Comparison of ENCODE assay signal across 19 cellular contexts in the genomic region with DNA sequence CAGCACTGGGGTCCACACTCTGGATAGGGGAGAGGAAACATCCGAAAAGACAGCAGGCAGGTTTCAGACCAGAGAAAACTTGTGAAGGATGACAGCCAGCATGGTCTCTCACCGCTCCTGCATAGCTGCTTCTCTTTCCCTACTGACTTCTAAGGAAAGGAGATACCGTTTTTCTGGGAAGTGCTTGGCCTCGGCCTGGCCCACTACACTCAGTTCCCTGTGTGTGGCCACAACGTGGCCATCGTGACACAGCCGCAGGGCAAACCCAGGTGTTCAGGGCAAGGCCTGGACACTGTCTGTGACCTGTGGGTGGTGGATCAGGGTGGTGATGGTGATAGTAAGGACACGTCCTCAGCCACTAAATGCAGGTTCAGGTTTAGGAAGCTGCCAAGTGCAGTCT. TPM values are rescaled to one million over a fixed set of nuclear protein-coding genes. Genes with fewer than 3 reads are reported as not detected.
A peak's percentile ranks its signal among the peaks of the same experiment; 100 is the strongest.
DNase-seq lines count a peak whose midpoint lies in the region; ATAC-seq and TF ChIP-seq lines count a peak whose summit lies in the region.
"Had no signal": no experiment of that assay in that cellular context is flagged by ENCODE, and none has a peak within 500 bp of the region (broad histone marks: within the 10 kb centered on the region; RNA-seq: fewer than 3 reads in every experiment).

No MANE protein-coding gene starts in this region.

- H4K8ac ChIP-seq in IMR-90 (ENCODE audit: low read depth in 2 of 2, low read length in 2 of 2) (no peak overlapping the region), mesenchymal stem cell (ENCODE audit: low read length) (no peak overlapping the region)

- no peak overlapping the region for H2BK20ac ChIP-seq in IMR-90 (ENCODE audit: low read depth, low read length)

- no peak overlapping the region for H2BK12ac ChIP-seq in mesenchymal stem cell (ENCODE audit: low read length in 2 of 2)

- H3K14ac ChIP-seq in IMR-90 (replicated peaks; ENCODE audit: low read depth, low read length) (no peak overlapping the region), mesenchymal stem cell (ENCODE audit: low read length in 2 of 2) (no peak overlapping the region)

- WGBS in IMR-90 (ENCODE audit: extremely low coverage in 2 of 2, insufficient read length in 1 of 2), 2 experiments, result 82% methylated on average over 3 of the region's 8 CpGs; no CpG with 5 or more reads in 1 of the 2 experiments
- 94% methylated on average over 8 of the region's 8 CpGs for WGBS in mesenchymal stem cell

- DNase-seq in right atrium auricular region (ENCODE audit: low spot score), result peak; percentile 11
- no peak for DNase-seq in Right ventricle myocardium superior
- DNase-seq in IMR-90, result no peak
- DNase-seq in mesenchymal stem cell, result no peak
- peak; percentile 27 for DNase-seq in ureter (ENCODE audit: low spot score)
- no peak for DNase-seq in HuH-7 (ENCODE audit: low spot score)
- no peak for DNase-seq in GOT3 (lab: John Stamatoyannopoulos, UW)
- no peak for DNase-seq in NCI-H1436 treated with DMSO at 0.1 percent for 48 hours (lab: John Stamatoyannopoulos, UW)
- DNase-seq: C1 segment of cervical spinal cord; CD4-positive, alpha-beta memory T cell; Kasumi-1; MV-4-11; NCI-H1105; NCI-H446; NCI-H524 treated with DMSO at 0.1 percent for 48 hours; NCI-H774; SK-N-SH; SW 1271 had no signal

- dilution Hi-C loops in IMR-90 (cut with HindIII; ENCODE audit: low sequenced_read_pairs, unreplicated experiment), result no loop called here

- TF ChIP-seq CTCF in right atrium auricular region (IDR thresholded peaks at IDR 0.05), result no peak
- no peak for TF ChIP-seq CTCF in IMR-90 (conservative IDR thresholded peaks at IDR 0.05; ENCODE audit: low read depth, low read length)

- no peaks in the 10 kb centered on the region for H3K27me3 ChIP-seq in right atrium auricular region
- no peaks in the 10 kb centered on the region; the same call in 1 of the 2 replicates for H3K27me3 ChIP-seq in IMR-90 (ENCODE audit: control insufficient read depth, insufficient read depth, low read length)
- H3K27me3 ChIP-seq in mesenchymal stem cell (ENCODE audit: control insufficient read depth in 1 of 2, insufficient read depth in 1 of 2, low read length in 2 of 2), result peaks cover 0 to 15% of the 10 kb centered on the region in 2 experiments

- H3K56ac ChIP-seq in IMR-90 (ENCODE audit: extremely low read depth, insufficient read depth, low read length), result no peak overlapping the region

- CTCF ChIA-PET in IMR-90 (lab: Yijun Ruan, JAX), result interaction anchor here (0.5 kb wide), 1 partner anchor 278 kb away, joined by 5 read pairs; no protein-coding TSS in a partner anchor

- H2BK15ac ChIP-seq in IMR-90 (ENCODE audit: low read depth, low read length) (no peak overlapping the region), mesenchymal stem cell (ENCODE audit: low read depth, poor library complexity, severe bottlenecking) (no peak overlapping the region)

- H3K9me1 ChIP-seq in IMR-90 (ENCODE audit: insufficient read depth, low read length), result peaks cover 11% of the 10 kb centered on the region; the same call in 1 of the 2 replicates

- H3K4ac ChIP-seq in IMR-90 (ENCODE audit: low read depth, low read length), result no peak overlapping the region
- peak overlapping the region in 1 of 2 experiments; percentile 25 for H3K4ac ChIP-seq in mesenchymal stem cell (ENCODE audit: low read depth in 1 of 2, low read length in 2 of 2)

- H3K4me2 ChIP-seq in IMR-90 (ENCODE audit: low read depth, low read length) (no peak overlapping the region), mesenchymal stem cell (ENCODE audit: low read length, poor library complexity, severe bottlenecking) (no peak overlapping the region)
- H3K4me2 ChIP-seq: SK-N-SH had no signal

- POLR2A ChIA-PET in IMR-90 (lab: Charles Lee; ENCODE audit: unreplicated experiment), result no interaction called here

- BruUV-seq in IMR-90 (replicated peaks; lab: Mats Ljungman, UMichigan), result no TSS peak

- H2BK5ac ChIP-seq in IMR-90 (ENCODE audit: low read depth, low read length, poor library complexity, severe bottlenecking), result no peak overlapping the region
- H2BK5ac ChIP-seq in mesenchymal stem cell (ENCODE audit: low read depth, low read length, poor library complexity, severe bottlenecking), result no peak overlapping the region

- H3K27ac ChIP-seq in right atrium auricular region (no peak overlapping the region), IMR-90 (ENCODE audit: insufficient read depth, low read length) (no peak overlapping the region), mesenchymal stem cell (ENCODE audit: low read length, poor library complexity, severe bottlenecking) (no peak overlapping the region)

- in situ Hi-C loops in IMR-90 (cut with MboI; ENCODE audit: low sequenced_read_pairs), result loop anchor here (10.0 kb wide), 1 partner anchor 353 kb away; a partner anchor contains a TSS

- no peak overlapping the region for H3K23ac ChIP-seq in IMR-90 (ENCODE audit: low read depth, low read length)
- H3K23ac ChIP-seq in mesenchymal stem cell (ENCODE audit: low read length in 2 of 2), result no peak overlapping the region

- H3K4me3 ChIP-seq in right atrium auricular region, result no peak overlapping the region
- H3K4me3 ChIP-seq in IMR-90 (ENCODE audit: insufficient read depth, low read depth, low read length), result no peak overlapping the region
- H3K4me3 ChIP-seq in mesenchymal stem cell (ENCODE audit: insufficient read depth in 1 of 2, low read depth in 1 of 2, low read length in 2 of 2), result no peak overlapping the region
- H3K4me3 ChIP-seq: K562 had no signal

- peaks cover 0 to 16% of the 10 kb centered on the region in 2 donors for H3K4me1 ChIP-seq in right atrium auricular region
- peaks cover 7% of the 10 kb centered on the region for H3K4me1 ChIP-seq in IMR-90 (ENCODE audit: control insufficient read depth, insufficient read depth, low read length)
- peaks cover 36% of the 10 kb centered on the region for H3K4me1 ChIP-seq in mesenchymal stem cell (ENCODE audit: control insufficient read depth, insufficient read depth, low read depth, low read length)

- no peaks in the 10 kb centered on the region for H3K36me3 ChIP-seq in right atrium auricular region
- no peaks in the 10 kb centered on the region for H3K36me3 ChIP-seq in IMR-90 (ENCODE audit: control insufficient read depth, insufficient read depth, low read length)
- H3K36me3 ChIP-seq in mesenchymal stem cell (ENCODE audit: control insufficient read depth in 1 of 2, insufficient read depth in 2 of 2, low read depth in 1 of 2, low read length in 2 of 2), result peaks cover 0 to 2% of the 10 kb centered on the region in 2 experiments

- H2AK9ac ChIP-seq in IMR-90 (replicated peaks; ENCODE audit: low read depth, low read length, poor library complexity), result no peak overlapping the region

- no peak overlapping the region for H3K18ac ChIP-seq in IMR-90 (ENCODE audit: low read depth, low read length)
- no peak overlapping the region for H3K18ac ChIP-seq in mesenchymal stem cell (ENCODE audit: low read depth in 1 of 2, low read length in 2 of 2)

- H3K79me1 ChIP-seq in IMR-90 (ENCODE audit: low read depth in 1 of 2, low read length in 2 of 2), result no peaks in the 10 kb centered on the region
- H3K79me1 ChIP-seq in mesenchymal stem cell (replicated peaks; ENCODE audit: low read length, poor library complexity, severe bottlenecking), result no peaks in the 10 kb centered on the region

- no peak overlapping the region for H4K5ac ChIP-seq in IMR-90 (ENCODE audit: low read depth, low read length)

- peak overlapping the region; percentile 87; the same call in 1 of the 2 replicates for H2AK5ac ChIP-seq in IMR-90 (ENCODE audit: low read depth, low read length)
- peak overlapping the region; percentile 21 for H2AK5ac ChIP-seq in mesenchymal stem cell (ENCODE audit: low read length, severe bottlenecking)

- H3K9ac ChIP-seq in IMR-90 (ENCODE audit: low read depth, low read length) (no peak overlapping the region), mesenchymal stem cell (ENCODE audit: low read length) (no peak overlapping the region)
- H3K9ac ChIP-seq: SK-N-SH had no signal

- no peaks in the 10 kb centered on the region for H3K9me3 ChIP-seq in right atrium auricular region
- H3K9me3 ChIP-seq in IMR-90 (ENCODE audit: control insufficient read depth, insufficient read depth, low read length), result no peaks in the 10 kb centered on the region
- H3K9me3 ChIP-seq in mesenchymal stem cell (ENCODE audit: control insufficient read depth, low read length), result no peaks in the 10 kb centered on the region
- H3K9me3 ChIP-seq: SK-N-SH had no signal

- no peaks in the 10 kb centered on the region for H4K20me1 ChIP-seq in IMR-90 (ENCODE audit: insufficient read depth, low read length)

- no peak for ATAC-seq in Right ventricle myocardium superior (ENCODE audit: poor library complexity)
- ATAC-seq in IMR-90 (ENCODE audit: low read depth), result no peak
- ATAC-seq: K562 had no signal

- no peak for TF ChIP-seq RAD21 in IMR-90 (IDR thresholded peaks at IDR 0.05; ENCODE audit: low read length)

- intact Hi-C loops in Right ventricle myocardium superior (cut with DNase I), result no loop called here
- intact Hi-C loops in IMR-90 (cut with micrococcal nuclease), result no loop called here

- H4K91ac ChIP-seq in IMR-90 (ENCODE audit: insufficient read depth, low read depth, low read length) (0 out of 2 replicates have a peak overlapping the region, but pooled peaks have one; percentile 21), mesenchymal stem cell (ENCODE audit: low read length) (no peak overlapping the region)

- TF ChIP-seq POLR2A in IMR-90 (IDR thresholded peaks at IDR 0.05; ENCODE audit: low read depth, low read length), result no peak

- H2BK120ac ChIP-seq in IMR-90 (ENCODE audit: low read depth, low read length), result no peak overlapping the region
- no peak overlapping the region for H2BK120ac ChIP-seq in mesenchymal stem cell (ENCODE audit: low read depth, low read length)

- H2AFZ ChIP-seq in IMR-90 (replicated peaks; ENCODE audit: low read length, poor library complexity) (no peak overlapping the region), mesenchymal stem cell (ENCODE audit: low read depth, low read length) (no peak overlapping the region)

TF ChIP-seq in IMR-90, 13 proteins besides CTCF, POLR2A, EP300 and RAD21:
- TF ChIP-seq BHLHE40 (IDR thresholded peaks at IDR 0.05; ENCODE audit: low read depth, low read length), result no peak
- no peak for TF ChIP-seq MAFK (IDR thresholded peaks at IDR 0.05; ENCODE audit: low read depth, low read length)
- no peak for TF ChIP-seq RFX5 (IDR thresholded peaks at IDR 0.05; ENCODE audit: low read depth, low read length)
- TF ChIP-seq RCOR1 (IDR thresholded peaks at IDR 0.05; ENCODE audit: insufficient replicate concordance, low read length), result no peak
- TF ChIP-seq SMC3 (IDR thresholded peaks at IDR 0.05; ENCODE audit: low read depth, low read length), result no peak

RNA-seq across cellular contexts. Expression of a gene that starts 34.2 kb away (rescaled TPM):
- 100 to 1,000 TPM; 115 to 149 TPM for total RNA-seq in right atrium auricular region
- total RNA-seq in Right ventricle myocardium superior, result 443 TPM
- total RNA-seq in IMR-90 (2012; rRNA removed), result 61.5 and 71.7 TPM in 2 replicates
- 19.0 and 24.4 TPM in 2 replicates for polyA plus RNA-seq in IMR-90 (2012; rRNA removed)
- 6.5 and 12.8 TPM in 2 replicates for polyA plus RNA-seq in IMR-90 (2012; cell fraction: cytosol; rRNA removed)
- polyA plus RNA-seq in IMR-90 (2012; cell fraction: nucleus; rRNA removed; ENCODE audit: low replicate concordance), result 2.4 and 15.0 TPM in 2 replicates
- polyA plus RNA-seq in mesenchymal stem cell (2013, experiment 1 of 2), result 34.3 TPM
- 35.9 TPM for polyA plus RNA-seq in mesenchymal stem cell (2013, experiment 2 of 2)
- 21.3 TPM for total RNA-seq in ureter

Comparison
In these comparisons a context has a peak if more than half of its experiments do, and no peak if none do; other contexts are left out.
1. DNase-seq: peak in right atrium auricular region (single experiment) and ureter (single experiment); none in Right ventricle myocardium superior (single experiment), IMR-90 (single experiment), mesenchymal stem cell (single experiment), HuH-7 (single experiment), GOT3 (single experiment) and NCI-H1436 treated with DMSO at 0.1 percent for 48 hours (single experiment).